In the genomic region with DNA sequence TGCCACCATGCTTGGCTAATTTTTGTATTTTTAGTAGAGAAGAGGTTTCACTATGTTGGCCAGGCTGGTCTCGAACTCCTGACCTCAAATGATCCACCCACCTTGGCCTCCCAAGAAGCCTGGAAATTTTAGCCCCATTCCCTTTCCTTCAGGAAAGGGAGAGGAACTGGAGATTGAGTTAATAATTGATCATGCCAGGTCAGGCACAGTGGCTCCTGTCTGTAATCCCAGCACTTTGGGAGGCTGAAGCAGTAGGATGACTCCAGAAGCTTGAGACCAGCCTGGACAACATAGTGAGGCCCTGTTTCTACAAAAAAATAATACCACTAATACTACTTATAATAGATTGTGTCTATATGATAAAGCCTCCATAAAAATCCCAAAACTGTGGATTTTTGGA, we compare ENCODE assay signal across 16 cellular contexts.
"Had no signal": no experiment of that assay in that cellular context is flagged by ENCODE, and none has a peak within 500 bp of the region (broad histone marks: within the 10 kb centered on the region; RNA-seq: fewer than 3 reads in every experiment).

No MANE protein-coding gene starts in this region.

- DNase-seq: dermis blood vessel endothelial cell; dorsolateral prefrontal cortex; effector CD4-positive, alpha-beta T cell; effector memory CD4-positive, alpha-beta T cell; foreskin keratinocyte; heart left ventricle; hypothalamus; immature natural killer cell; islet precursor cell; kidney; kidney glomerular epithelial cell; left cardiac atrium; left ventricle myocardium superior; lower lobe of right lung; mesenchymal stem cell had no signal

- ATAC-seq: foreskin keratinocyte, gastroesophageal sphincter, heart left ventricle, left cardiac atrium, left ventricle myocardium superior, lower lobe of right lung had no signal
